Comparison of ENCODE assay signal across 21 cellular contexts in the genomic region with DNA sequence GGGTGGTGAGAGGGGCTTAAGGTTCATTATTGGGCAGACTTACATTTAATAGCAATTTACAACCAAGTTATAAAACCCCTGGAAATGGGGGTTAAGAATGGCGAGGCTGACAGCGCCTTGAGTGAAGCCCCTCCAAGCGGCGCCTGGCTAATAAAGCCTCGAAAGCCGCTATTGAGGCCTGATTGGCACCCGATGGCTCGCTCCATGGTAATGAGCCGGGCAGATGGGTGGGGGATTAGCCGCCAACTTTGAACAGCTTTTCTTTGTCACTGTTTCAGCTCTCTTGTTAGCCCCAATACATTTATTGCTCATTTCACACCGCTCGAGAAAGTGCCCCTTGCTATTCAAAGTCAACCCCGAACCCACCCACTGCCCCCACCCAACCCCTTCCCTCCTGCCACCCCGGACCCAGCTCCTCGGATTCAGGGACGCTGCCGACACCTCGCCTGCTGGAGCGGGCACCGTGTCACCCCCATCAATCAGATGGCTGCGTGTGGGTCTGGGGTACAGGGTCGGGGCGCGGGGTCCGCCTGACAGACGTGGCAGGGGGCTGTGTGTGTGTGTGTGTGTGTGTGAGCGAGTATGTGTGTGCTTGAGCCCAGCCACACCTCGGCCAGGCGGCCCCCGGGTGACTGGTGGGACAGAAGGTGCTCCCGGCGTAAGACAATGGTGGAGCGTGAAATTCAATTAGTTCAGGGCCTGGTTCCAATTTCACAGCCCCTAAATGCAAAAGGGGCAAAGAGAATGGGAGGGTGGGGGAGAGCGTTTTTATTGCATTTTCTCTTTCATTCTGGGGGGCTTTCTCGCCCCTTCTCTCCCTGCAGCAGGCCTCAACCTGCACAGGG. TPM values are rescaled to one million over a fixed set of nuclear protein-coding genes. Genes with fewer than 3 reads are reported as not detected.
DNase-seq lines count a peak whose midpoint lies in the region; ATAC-seq, FAIRE-seq and TF ChIP-seq lines count a peak whose summit lies in the region.
"Had no signal": no experiment of that assay in that cellular context is flagged by ENCODE, and none has a peak within 500 bp of the region (broad histone marks: within the 10 kb centered on the region; RNA-seq: fewer than 3 reads in every experiment).

No MANE protein-coding gene starts in this region.

- H3K4me3 ChIP-seq in WERI-Rb-1 (ENCODE audit: low read depth, low read length) (no peak overlapping the region; the same call in 1 of the 2 replicates), neural progenitor cell (no peak overlapping the region), psoas muscle (no peak overlapping the region)

- H3K4me3 Mint-ChIP-seq in neural progenitor cell: peak overlapping the region; percentile 76
- H3K4me3 Mint-ChIP-seq: IgD-negative memory B cell had no signal

- no peaks in the 10 kb centered on the region for H3K36me3 Mint-ChIP-seq in neural progenitor cell
- H3K36me3 Mint-ChIP-seq: IgD-negative memory B cell had no signal

- peak overlapping the region; percentile 79 for H3K27ac Mint-ChIP-seq in neural progenitor cell

- TF ChIP-seq CTCF in D721Med (IDR thresholded peaks at IDR 0.05; ENCODE audit: insufficient read depth, missing control alignments) (no peak), WERI-Rb-1 (IDR thresholded peaks at IDR 0.05; ENCODE audit: low read depth, low read length) (no peak), neural progenitor cell (IDR thresholded peaks at IDR 0.05) (no peak), psoas muscle (IDR thresholded peaks at IDR 0.05) (no peak)

- no peaks in the 10 kb centered on the region for H3K9me3 ChIP-seq in WERI-Rb-1 (ENCODE audit: severe bottlenecking)
- no peaks in the 10 kb centered on the region for H3K9me3 ChIP-seq in neural progenitor cell (ENCODE audit: low read depth)
- H3K9me3 ChIP-seq in psoas muscle: no peaks in the 10 kb centered on the region

- peak; percentile 72 for FAIRE-seq in D721Med (lab: Jason Lieb, UNC)
- FAIRE-seq: GM19239 had no signal

- H3K9me3 Mint-ChIP-seq in neural progenitor cell: no peaks in the 10 kb centered on the region
- H3K9me3 Mint-ChIP-seq: IgD-negative memory B cell had no signal

- H3K27ac ChIP-seq in WERI-Rb-1 (peak overlapping the region; percentile 83), neural progenitor cell (no peak overlapping the region), psoas muscle (no peak overlapping the region)

- peaks cover 29% of the 10 kb centered on the region for H3K27me3 Mint-ChIP-seq in neural progenitor cell (ENCODE audit: insufficient read depth, low read depth)

- 71 to 75% (median 74%) methylated on average over 35 of the region's 35 CpGs for WGBS in psoas muscle, 3 donors

- peak overlapping the region; percentile 60 for H3K4me2 ChIP-seq in neural progenitor cell

- H3K36me3 ChIP-seq in WERI-Rb-1: peaks cover 28% of the 10 kb centered on the region
- no peaks in the 10 kb centered on the region for H3K36me3 ChIP-seq in neural progenitor cell
- peaks cover 0 to 2% of the 10 kb centered on the region in 2 donors for H3K36me3 ChIP-seq in psoas muscle (ENCODE audit: insufficient read depth in 1 of 2, low read depth in 1 of 2)

- H2AFZ ChIP-seq in neural progenitor cell (replicated peaks): no peak overlapping the region

- H3K27me3 ChIP-seq in WERI-Rb-1 (ENCODE audit: insufficient read depth, low read depth, severe bottlenecking) (no peaks in the 10 kb centered on the region), neural progenitor cell (no peaks in the 10 kb centered on the region), psoas muscle (ENCODE audit: insufficient read depth in 3 of 3, low read length in 2 of 3) (no peaks in the 10 kb centered on the region)

- intact Hi-C loops in psoas muscle (cut with DNase I): no loop called here

- no peak overlapping the region for H3K9ac ChIP-seq in neural progenitor cell

- H4K20me1 ChIP-seq in neural progenitor cell (ENCODE audit: low read depth): peaks cover 5% of the 10 kb centered on the region

- peaks cover 74% of the 10 kb centered on the region for H3K4me1 Mint-ChIP-seq in neural progenitor cell

- no peak for ATAC-seq in psoas muscle

- peaks cover 62% of the 10 kb centered on the region for H3K4me1 ChIP-seq in neural progenitor cell
- no peaks in the 10 kb centered on the region for H3K4me1 ChIP-seq in psoas muscle

- no peaks in the 10 kb centered on the region for H3K79me2 ChIP-seq in neural progenitor cell (ENCODE audit: low read depth)

- H3F3A ChIP-seq in neural progenitor cell (ENCODE audit: low read depth): peaks cover 44% of the 10 kb centered on the region

- peak; percentile 90 for DNase-seq in D721Med (ENCODE audit: insufficient read length, low spot score)
- peak; percentile 76 for DNase-seq in NCI-H2171 (lab: John Stamatoyannopoulos, UW)
- peak; percentile 91 for DNase-seq in WERI-Rb-1
- DNase-seq in neural progenitor cell (ENCODE audit: low spot score): peak; percentile 82
- DNase-seq in GM03348 (ENCODE audit: low spot score): no peak
- no peak for DNase-seq in stimulated activated CD4-positive, alpha-beta T cell treated with anti-CD3 and anti-CD28 coated beads, Interleukin-12 subunit alpha, Interleukin-12 subunit beta, amount 100 ng/mL, for 4 hours
- no peak for DNase-seq in psoas muscle
- DNase-seq: ACHN; AML-193; COR-L47; DMS53; H7; Kasumi-1; MM.1S; NCI-H1105; NCI-H187; NCI-H510A treated with DMSO at 0.1 percent for 48 hours; NK-92 treated with Interleukin-12 subunit alpha and Interleukin-12 subunit beta, amount 100 ng/mL, for 24 hours; SIG-M5 had no signal

RNA-seq across cellular contexts. Expression of a gene that starts 34.2 kb away (rescaled TPM):
- total RNA-seq in neural progenitor cell (ENCODE audit: low replicate concordance) (22.5 and 28.9 TPM in 2 replicates), psoas muscle (10 to 100 TPM; 36.5 to 74.4 (median 67.9) TPM)
- 10 to 100 TPM; 31.0 to 71.5 (median 37.0) TPM for polyA plus RNA-seq in psoas muscle
- polyA plus RNA-seq: IgD-negative memory B cell had no signal

Comparison
In these comparisons a context has a peak if more than half of its experiments do, and no peak if none do; other contexts are left out.
1. DNase-seq: peak in D721Med (single experiment), NCI-H2171 (single experiment), WERI-Rb-1 (single experiment) and neural progenitor cell (single experiment); none in GM03348 (single experiment), stimulated activated CD4-positive, alpha-beta T cell treated with anti-CD3 and anti-CD28 coated beads, Interleukin-12 subunit alpha, Interleukin-12 subunit beta, amount 100 ng/mL, for 4 hours (single experiment) and psoas muscle (0 of 2).